In genomic region chr2:220789961-220790360, GRCh38 we compare ENCODE assay signal across 15 cellular contexts.
A peak's percentile ranks its signal among the peaks of the same experiment; 100 is the strongest.
DNase-seq lines count a peak whose midpoint lies in the region; ATAC-seq and TF ChIP-seq lines count a peak whose summit lies in the region.
"Had no signal": no experiment of that assay in that cellular context is flagged by ENCODE, and none has a peak within 500 bp of the region (broad histone marks: within the 10 kb centered on the region; RNA-seq: fewer than 3 reads in every experiment).

No MANE protein-coding gene starts in this region.

- H4K20me1 ChIP-seq in IMR-90 (ENCODE audit: insufficient read depth, low read length): no peaks in the 10 kb centered on the region
- H4K20me1 ChIP-seq: BLaER1 had no signal

- H3K79me1 ChIP-seq in IMR-90 (ENCODE audit: low read depth in 1 of 2, low read length in 2 of 2) (no peaks in the 10 kb centered on the region), mesenchymal stem cell (replicated peaks; ENCODE audit: low read length, poor library complexity, severe bottlenecking) (no peaks in the 10 kb centered on the region)

- no CpG with 5 or more reads among the region's 1 CpG for WGBS in IMR-90 (ENCODE audit: extremely low coverage in 2 of 2, insufficient read length in 1 of 2), 2 experiments
- WGBS in mesenchymal stem cell: no CpG with 5 or more reads among the region's 1 CpG

- TF ChIP-seq RAD21 in IMR-90 (IDR thresholded peaks at IDR 0.05; ENCODE audit: low read length): no peak

- intact Hi-C loops in IMR-90 (cut with micrococcal nuclease): loop anchor here (10.0 kb wide), 2 partner anchors 165 to 275 kb away; no protein-coding TSS in a partner anchor

- no peak overlapping the region for H3K4me3 ChIP-seq in BJ (ENCODE audit: low read depth, low read length)
- no peak overlapping the region for H3K4me3 ChIP-seq in IMR-90 (ENCODE audit: insufficient read depth, low read depth, low read length)
- H3K4me3 ChIP-seq in epithelial cell of esophagus (ENCODE audit: low read length): no peak overlapping the region
- no peak overlapping the region for H3K4me3 ChIP-seq in mesenchymal stem cell (ENCODE audit: insufficient read depth in 1 of 2, low read depth in 1 of 2, low read length in 2 of 2)
- H3K4me3 ChIP-seq: BLaER1 had no signal

- H4K91ac ChIP-seq in IMR-90 (ENCODE audit: insufficient read depth, low read depth, low read length) (no peak overlapping the region), mesenchymal stem cell (ENCODE audit: low read length) (no peak overlapping the region)

- H2BK12ac ChIP-seq in mesenchymal stem cell (ENCODE audit: low read length in 2 of 2): no peak overlapping the region

- in situ Hi-C loops in IMR-90 (cut with MboI; ENCODE audit: low sequenced_read_pairs): no loop called here

- H2BK20ac ChIP-seq in IMR-90 (ENCODE audit: low read depth, low read length): no peak overlapping the region

- H3K4ac ChIP-seq in IMR-90 (ENCODE audit: low read depth, low read length): no peak overlapping the region
- no peak overlapping the region for H3K4ac ChIP-seq in mesenchymal stem cell (ENCODE audit: low read depth in 1 of 2, low read length in 2 of 2)

- H3K18ac ChIP-seq in IMR-90 (ENCODE audit: low read depth, low read length) (no peak overlapping the region; the same call in 1 of the 2 replicates), mesenchymal stem cell (ENCODE audit: low read depth in 1 of 2, low read length in 2 of 2) (no peak overlapping the region)

- H2AFZ ChIP-seq in IMR-90 (replicated peaks; ENCODE audit: low read length, poor library complexity): no peak overlapping the region
- no peak overlapping the region for H2AFZ ChIP-seq in mesenchymal stem cell (ENCODE audit: low read depth, low read length)

- H2BK5ac ChIP-seq in IMR-90 (ENCODE audit: low read depth, low read length, poor library complexity, severe bottlenecking) (no peak overlapping the region), mesenchymal stem cell (ENCODE audit: low read depth, low read length, poor library complexity, severe bottlenecking) (no peak overlapping the region)

- DNase-seq in BJ (ENCODE audit: low read depth) (peak; percentile 54), IMR-90 (peak; percentile 83), epithelial cell of esophagus (ENCODE audit: low read depth) (peak; percentile 86), mesenchymal stem cell (peak; percentile 82), NCI-H524 treated with DMSO at 0.1 percent for 48 hours (lab: John Stamatoyannopoulos, UW) (no peak), SHP77 treated with DMSO at 0.1 percent for 48 hours (lab: John Stamatoyannopoulos, UW) (no peak), NCI-H748 treated with DMSO at 0.1 percent for 48 hours (lab: John Stamatoyannopoulos, UW) (no peak), anterior cingulate cortex (lab: John Stamatoyannopoulos, UW) (no peak)
- DNase-seq: activated naive CD8-positive, alpha-beta T cell treated with anti-CD3 and anti-CD28 coated beads for 36 hours; activated T-cell treated with anti-CD3 and anti-CD28 coated beads, Interleukin-2, amount 50 U/mL, for 4 hours; NCI-H187; NCI-H510A; nucleus accumbens; stimulated activated naive CD8-positive, alpha-beta T cell treated with anti-CD3 and anti-CD28 coated beads, Interleukin-15, amount 100 ng/mL, for 72 hours had no signal

- H3K14ac ChIP-seq in IMR-90 (replicated peaks; ENCODE audit: low read depth, low read length) (no peak overlapping the region), mesenchymal stem cell (ENCODE audit: low read length in 2 of 2) (no peak overlapping the region)

- H3K23ac ChIP-seq in IMR-90 (ENCODE audit: low read depth, low read length) (no peak overlapping the region), mesenchymal stem cell (ENCODE audit: low read length in 2 of 2) (no peak overlapping the region)

- CTCF ChIA-PET in BJ (lab: Yijun Ruan, JAX) (no interaction called here), IMR-90 (lab: Yijun Ruan, JAX) (no interaction called here)

- no peak overlapping the region for H3K27ac ChIP-seq in IMR-90 (ENCODE audit: insufficient read depth, low read length)
- H3K27ac ChIP-seq in mesenchymal stem cell (ENCODE audit: low read length, poor library complexity, severe bottlenecking): no peak overlapping the region
- H3K27ac ChIP-seq: BLaER1 had no signal

- no peak overlapping the region for H2AK9ac ChIP-seq in IMR-90 (replicated peaks; ENCODE audit: low read depth, low read length, poor library complexity)

- H3K27me3 ChIP-seq in BJ (ENCODE audit: control insufficient read depth, insufficient read depth, low read length): no peaks in the 10 kb centered on the region
- H3K27me3 ChIP-seq in IMR-90 (ENCODE audit: control insufficient read depth, insufficient read depth, low read length): no peaks in the 10 kb centered on the region
- no peaks in the 10 kb centered on the region for H3K27me3 ChIP-seq in mesenchymal stem cell (ENCODE audit: control insufficient read depth in 1 of 2, insufficient read depth in 1 of 2, low read length in 2 of 2)
- H3K27me3 ChIP-seq: BLaER1 had no signal

- POLR2A ChIA-PET in BJ (lab: Charles Lee): no interaction called here
- POLR2A ChIA-PET in IMR-90 (lab: Charles Lee; ENCODE audit: unreplicated experiment): no interaction called here

- no peak overlapping the region for H3K4me2 ChIP-seq in IMR-90 (ENCODE audit: low read depth, low read length)
- H3K4me2 ChIP-seq in mesenchymal stem cell (ENCODE audit: low read length, poor library complexity, severe bottlenecking): no peak overlapping the region
- H3K4me2 ChIP-seq: BLaER1 had no signal

- no peaks in the 10 kb centered on the region for H3K9me1 ChIP-seq in IMR-90 (ENCODE audit: insufficient read depth, low read length)

- TF ChIP-seq POLR2A in IMR-90 (IDR thresholded peaks at IDR 0.05; ENCODE audit: low read depth, low read length): no peak

- no peak overlapping the region for H2BK15ac ChIP-seq in IMR-90 (ENCODE audit: low read depth, low read length)
- H2BK15ac ChIP-seq in mesenchymal stem cell (ENCODE audit: low read depth, poor library complexity, severe bottlenecking): no peak overlapping the region

- H4K8ac ChIP-seq in IMR-90 (ENCODE audit: low read depth in 2 of 2, low read length in 2 of 2): no peak overlapping the region
- no peak overlapping the region for H4K8ac ChIP-seq in mesenchymal stem cell (ENCODE audit: low read length)

- peak; percentile 75 for ATAC-seq in IMR-90 (ENCODE audit: low read depth)
- ATAC-seq: activated T-cell treated with anti-CD3 and anti-CD28 coated beads, Interleukin-2, amount 50 U/mL, for 4 hours; stimulated activated naive CD8-positive, alpha-beta T cell treated with anti-CD3 and anti-CD28 coated beads, Interleukin-15, amount 100 ng/mL, for 72 hours had no signal

- H3K36me3 ChIP-seq in BJ (ENCODE audit: control insufficient read depth, insufficient read depth, low read length) (no peaks in the 10 kb centered on the region), IMR-90 (ENCODE audit: control insufficient read depth, insufficient read depth, low read length) (no peaks in the 10 kb centered on the region), mesenchymal stem cell (ENCODE audit: control insufficient read depth in 1 of 2, insufficient read depth in 2 of 2, low read depth in 1 of 2, low read length in 2 of 2) (no peaks in the 10 kb centered on the region)
- H3K36me3 ChIP-seq: BLaER1 had no signal

- dilution Hi-C loops in IMR-90 (cut with HindIII; ENCODE audit: low sequenced_read_pairs, unreplicated experiment): no loop called here

- H3K9ac ChIP-seq in IMR-90 (ENCODE audit: low read depth, low read length): no peak overlapping the region
- H3K9ac ChIP-seq in mesenchymal stem cell (ENCODE audit: low read length): no peak overlapping the region
- H3K9ac ChIP-seq: BLaER1 had no signal

- no TSS peak for BruUV-seq in IMR-90 (replicated peaks; lab: Mats Ljungman, UMichigan)

- no peak overlapping the region for H2AK5ac ChIP-seq in IMR-90 (ENCODE audit: low read depth, low read length)
- no peak overlapping the region for H2AK5ac ChIP-seq in mesenchymal stem cell (ENCODE audit: low read length, severe bottlenecking)

- 0 out of 2 replicates have a peak, but pooled peaks cover 1% of the 10 kb centered on the region for H3K4me1 ChIP-seq in IMR-90 (ENCODE audit: control insufficient read depth, insufficient read depth, low read length)
- no peaks in the 10 kb centered on the region for H3K4me1 ChIP-seq in mesenchymal stem cell (ENCODE audit: control insufficient read depth, insufficient read depth, low read depth, low read length)

- H3K9me3 ChIP-seq in IMR-90 (ENCODE audit: control insufficient read depth, insufficient read depth, low read length) (no peaks in the 10 kb centered on the region), mesenchymal stem cell (ENCODE audit: control insufficient read depth, low read length) (no peaks in the 10 kb centered on the region)
- H3K9me3 ChIP-seq: BLaER1 had no signal

- TF ChIP-seq CTCF in BJ (IDR thresholded peaks at IDR 0.05; ENCODE audit: insufficient read depth, low read depth, low read length): no peak
- no peak for TF ChIP-seq CTCF in IMR-90 (conservative IDR thresholded peaks at IDR 0.05; ENCODE audit: low read depth, low read length)
- no peak for TF ChIP-seq CTCF in epithelial cell of esophagus (IDR thresholded peaks at IDR 0.05; ENCODE audit: insufficient read depth, low read depth, low read length, missing control alignments)

- H4K5ac ChIP-seq in IMR-90 (ENCODE audit: low read depth, low read length): no peak overlapping the region

- H2BK120ac ChIP-seq in IMR-90 (ENCODE audit: low read depth, low read length): no peak overlapping the region
- no peak overlapping the region for H2BK120ac ChIP-seq in mesenchymal stem cell (ENCODE audit: low read depth, low read length)

- no peak overlapping the region for H3K56ac ChIP-seq in IMR-90 (ENCODE audit: extremely low read depth, insufficient read depth, low read length)

TF ChIP-seq in IMR-90, 13 proteins besides CTCF, POLR2A, EP300 and RAD21:
- TF ChIP-seq NFE2L2 (IDR thresholded peaks at IDR 0.05; ENCODE audit: low read depth, low read length): no peak
- peak; percentile 53; the same call in 1 of the 2 replicates for TF ChIP-seq USF2 (IDR thresholded peaks at IDR 0.05; ENCODE audit: low read depth, low read length)
- peak; percentile 55; the same call in 1 of the 2 replicates for TF ChIP-seq FOS (IDR thresholded peaks at IDR 0.05; ENCODE audit: low read depth, low read length)
- peak; percentile 68 for TF ChIP-seq CEBPB (IDR thresholded peaks at IDR 0.05; ENCODE audit: low read depth, low read length)
- TF ChIP-seq RFX5 (IDR thresholded peaks at IDR 0.05; ENCODE audit: low read depth, low read length): no peak

Comparison
In these comparisons a context has a peak if more than half of its experiments do, and no peak if none do; other contexts are left out.
1. DNase-seq: peak in BJ (single experiment), IMR-90 (single experiment), epithelial cell of esophagus (single experiment) and mesenchymal stem cell (single experiment); none in NCI-H524 treated with DMSO at 0.1 percent for 48 hours (single experiment), SHP77 treated with DMSO at 0.1 percent for 48 hours (single experiment), NCI-H748 treated with DMSO at 0.1 percent for 48 hours (single experiment) and anterior cingulate cortex (0 of 58).